10 cellular contexts compared by ENCODE assay signal in the genomic region with DNA sequence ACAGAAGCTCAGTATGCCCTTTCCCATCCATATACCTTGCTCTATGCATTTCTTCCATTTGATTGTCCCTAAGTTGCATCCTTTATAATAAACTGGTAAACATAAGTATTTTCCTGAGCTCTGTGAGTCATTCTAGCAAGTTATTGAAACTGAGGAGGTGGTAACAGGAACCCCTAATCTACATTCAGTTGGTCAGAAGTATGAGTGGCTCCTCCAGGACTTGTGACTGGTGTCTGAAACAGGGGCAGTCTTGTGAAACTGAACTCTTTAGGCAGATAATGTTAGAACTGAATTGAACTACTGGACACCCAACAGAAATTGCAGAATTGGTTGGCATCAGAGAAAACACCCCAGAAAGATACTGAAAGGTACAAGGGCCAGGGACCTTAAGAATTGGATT.
DNase-seq lines count a peak whose midpoint lies in the region; ATAC-seq and TF ChIP-seq lines count a peak whose summit lies in the region.
"Had no signal": no experiment of that assay in that cellular context is flagged by ENCODE, and none has a peak within 500 bp of the region (broad histone marks: within the 10 kb centered on the region; RNA-seq: fewer than 3 reads in every experiment).

No MANE protein-coding gene starts in this region.

- no peak for TF ChIP-seq CTCF in heart right ventricle (IDR thresholded peaks at IDR 0.05)
- TF ChIP-seq CTCF in BE2C (IDR thresholded peaks at IDR 0.05; ENCODE audit: low read depth, low read length): no peak

- H3K9me3 ChIP-seq in heart right ventricle (no peaks in the 10 kb centered on the region), BE2C (no peaks in the 10 kb centered on the region)

- intact Hi-C loops in heart right ventricle (cut with DNase I): no loop called here

- DNase-seq in iris pigment epithelial cell (ENCODE audit: low read depth): peak; percentile 38
- DNase-seq in heart right ventricle: no peak
- DNase-seq in BE2C: no peak
- DNase-seq in SIG-M5 treated with dmso at 0.1 percent for 504 hours (lab: John Stamatoyannopoulos, UW; ENCODE audit: unreplicated experiment): no peak
- DNase-seq: naive thymus-derived CD4-positive, alpha-beta T cell; stimulated activated CD8-positive, alpha-beta memory T cell treated with anti-CD3 and anti-CD28 coated beads, Interleukin-4, amount 100 ng/mL, for 48 hours; SW 1271 had no signal

- H3K27me3 ChIP-seq in heart right ventricle (no peaks in the 10 kb centered on the region), BE2C (no peaks in the 10 kb centered on the region)

- H3K36me3 ChIP-seq in heart right ventricle: peaks cover 0 to 10% (median 0%) of the 10 kb centered on the region in 9 donors
- H3K36me3 ChIP-seq in BE2C: no peaks in the 10 kb centered on the region

- no peak overlapping the region for H3K27ac ChIP-seq in heart right ventricle

- H3K4me1 ChIP-seq in heart right ventricle (no peaks in the 10 kb centered on the region), BE2C (no peaks in the 10 kb centered on the region; the same call in 1 of the 2 replicates)

- ATAC-seq in GM19025 (IDR thresholded peaks at IDR 0.05; ENCODE audit: low read depth, unreplicated experiment): peak; percentile 55
- peak; percentile 74 for ATAC-seq in GM21825 (IDR thresholded peaks at IDR 0.05; ENCODE audit: unreplicated experiment)
- peak; percentile 73 for ATAC-seq in HG03342 (IDR thresholded peaks at IDR 0.05; ENCODE audit: unreplicated experiment)
- no peak for ATAC-seq in heart right ventricle

- H3K4me3 ChIP-seq in heart right ventricle (no peak overlapping the region), BE2C (ENCODE audit: low read depth, low read length) (no peak overlapping the region)

Comparison
In these comparisons a context has a peak if more than half of its experiments do, and no peak if none do; other contexts are left out.
1. ATAC-seq: peak in GM19025 (single experiment), GM21825 (single experiment) and HG03342 (single experiment); none in heart right ventricle (0 of 8).